ENCODE assay signal across 29 cellular contexts in the genomic region with DNA sequence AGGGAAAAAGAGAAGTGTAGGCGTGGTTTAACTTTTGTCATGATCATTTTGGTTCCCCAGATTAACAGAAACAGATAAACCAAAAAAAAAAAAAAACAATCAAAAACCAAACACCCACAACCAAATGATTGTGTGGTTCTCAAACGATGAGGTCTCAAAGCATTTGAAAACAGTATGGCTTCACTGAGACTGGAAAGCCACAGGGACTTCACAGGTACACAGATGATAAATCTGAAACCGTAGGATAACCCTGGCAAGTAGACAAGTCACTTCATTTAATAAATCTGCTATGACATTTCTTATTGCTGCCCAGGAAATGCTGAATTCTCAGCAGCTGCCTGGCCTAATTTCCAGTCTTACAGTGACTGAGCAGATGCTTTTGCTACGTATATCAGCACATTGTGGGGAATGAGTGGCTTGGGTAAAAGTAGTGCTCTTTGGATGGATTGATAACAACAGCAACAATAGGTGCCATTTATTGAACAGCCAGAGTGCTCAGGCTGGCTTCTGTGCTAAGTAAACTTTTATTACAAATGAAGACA. TPM values are rescaled to one million over a fixed set of nuclear protein-coding genes. Genes with fewer than 3 reads are reported as not detected.
DNase-seq lines count a peak whose midpoint lies in the region; ATAC-seq lines count a peak whose summit lies in the region.
"Had no signal": no experiment of that assay in that cellular context is flagged by ENCODE, and none has a peak within 500 bp of the region (broad histone marks: within the 10 kb centered on the region; RNA-seq: fewer than 3 reads in every experiment).

No MANE protein-coding gene starts in this region.

- peak; percentile 45 to 49 for ATAC-seq in activated T-cell treated with anti-CD3 and anti-CD28 coated beads, Interleukin-2, amount 50 U/mL, for 72 hours (replicated peaks in 1 of 2)
- ATAC-seq in memory B cell (ENCODE audit: low read depth) (no peak), GM21619 (IDR thresholded peaks at IDR 0.05; ENCODE audit: unreplicated experiment) (no peak)
- ATAC-seq: activated CD4-positive, CD25-positive, alpha-beta regulatory T cell treated with anti-CD3 and anti-CD28 coated beads, Interleukin-2, amount 50 U/mL, for 24 hours; CD8-positive, alpha-beta T cell; gastrocnemius medialis; naive thymus-derived CD8-positive, alpha-beta T cell had no signal

- no peak overlapping the region for H3K4me3 Mint-ChIP-seq in activated T-cell treated with anti-CD3 and anti-CD28 coated beads, Interleukin-2, amount 50 U/mL, for 72 hours
- no peak overlapping the region for H3K4me3 Mint-ChIP-seq in memory B cell
- H3K4me3 Mint-ChIP-seq: activated CD4-positive, alpha-beta memory T cell treated with anti-CD3 and anti-CD28 coated beads, Interleukin-2, amount 10 ng/mL, durations not matched to agents 7 days and 5 days; B cell; CD8-positive, alpha-beta T cell had no signal

- H3K27ac ChIP-seq in substantia nigra (ENCODE audit: low read depth, low read length, poor library complexity, severe bottlenecking): peak overlapping the region; percentile 24
- H3K27ac ChIP-seq: gastrocnemius medialis, HL-60, KMS-11, testis had no signal

- H3K27ac Mint-ChIP-seq in activated T-cell treated with anti-CD3 and anti-CD28 coated beads, Interleukin-2, amount 50 U/mL, for 72 hours: no peak overlapping the region
- H3K27ac Mint-ChIP-seq in memory B cell: peak overlapping the region; percentile 0
- H3K27ac Mint-ChIP-seq: activated CD4-positive, alpha-beta memory T cell treated with anti-CD3 and anti-CD28 coated beads, Interleukin-2, amount 10 ng/mL, durations not matched to agents 7 days and 5 days; activated naive CD4-positive, alpha-beta T cell treated with anti-CD3 and anti-CD28 coated beads, Interleukin-2, amount 50 U/mL, for 72 hours; activated T-helper 2 cell treated with anti-CD3 and anti-CD28 coated beads, Interferon-gamma antibody, Interleukin-2, Interleukin-4, amounts not matched to agents 10 μg/mL and 5 μg/mL and 100 μg/mL, durations not matched to agents 14 hours and 24 hours and 36 hours; B cell; CD8-positive, alpha-beta T cell had no signal

- peaks cover 20% of the 10 kb centered on the region for H3K4me1 Mint-ChIP-seq in activated T-cell treated with anti-CD3 and anti-CD28 coated beads, Interleukin-2, amount 50 U/mL, for 72 hours (ENCODE audit: low read depth)
- peaks cover 19% of the 10 kb centered on the region for H3K4me1 Mint-ChIP-seq in memory B cell
- H3K4me1 Mint-ChIP-seq: activated CD4-positive, alpha-beta memory T cell treated with anti-CD3 and anti-CD28 coated beads, Interleukin-2, amount 10 ng/mL, durations not matched to agents 7 days and 5 days had no signal

- no peaks in the 10 kb centered on the region for H3K27me3 Mint-ChIP-seq in activated T-cell treated with anti-CD3 and anti-CD28 coated beads, Interleukin-2, amount 50 U/mL, for 72 hours (ENCODE audit: low read depth)
- H3K27me3 Mint-ChIP-seq in memory B cell: peaks cover 3% of the 10 kb centered on the region
- H3K27me3 Mint-ChIP-seq: B cell; naive thymus-derived CD8-positive, alpha-beta T cell had no signal

- H3K36me3 Mint-ChIP-seq in activated T-cell treated with anti-CD3 and anti-CD28 coated beads, Interleukin-2, amount 50 U/mL, for 72 hours (ENCODE audit: insufficient read depth in 2 of 2): no peaks in the 10 kb centered on the region
- peaks cover 3% of the 10 kb centered on the region for H3K36me3 Mint-ChIP-seq in memory B cell
- H3K36me3 Mint-ChIP-seq: activated naive CD4-positive, alpha-beta T cell treated with anti-CD3 and anti-CD28 coated beads, Interleukin-2, amount 50 U/mL, for 72 hours; CD8-positive, alpha-beta T cell; naive thymus-derived CD8-positive, alpha-beta T cell had no signal

- no peak for DNase-seq in activated T-cell treated with anti-CD3 and anti-CD28 coated beads, Interleukin-2, amount 50 U/mL, for 72 hours
- DNase-seq in activated T-cell treated with anti-CD3 and anti-CD28 coated beads for 4 hours: no peak
- DNase-seq in NCI-H69 (lab: John Stamatoyannopoulos, UW): peak; percentile 82
- DNase-seq in memory B cell (ENCODE audit: low spot score in 2 of 2): no peak
- DNase-seq in substantia nigra (lab: John Stamatoyannopoulos, UW): peak in 1 of 49 donors; percentile 33
- DNase-seq in middle frontal gyrus (ENCODE audit: extremely low spot score, low spot score): no peak
- DNase-seq: ACHN; activated CD4-positive, alpha-beta memory T cell treated with anti-CD3 and anti-CD28 coated beads, Interleukin-2, amount 10 ng/mL, durations not matched to agents 7 days and 5 days; activated CD8-positive, alpha-beta memory T cell treated with anti-CD3 and anti-CD28 coated beads, Interleukin-2, amount 50 U/mL, for 48 hours; aorta; CD8-positive, alpha-beta T cell; EL; gastrocnemius medialis; H7; MG63; midbrain; naive thymus-derived CD8-positive, alpha-beta T cell; NCI-H1105; NCI-H2029 treated with DMSO at 0.1 percent for 48 hours; stimulated activated CD4-positive, alpha-beta T cell treated with anti-CD3 and anti-CD28 coated beads, Interleukin-15, amount 100 ng/mL, for 24 hours; stimulated activated CD4-positive, alpha-beta T cell treated with anti-CD3 and anti-CD28 coated beads, Interleukin-4, amount 100 ng/mL, for 4 hours; testis had no signal

- H3K9me3 Mint-ChIP-seq in activated T-cell treated with anti-CD3 and anti-CD28 coated beads, Interleukin-2, amount 50 U/mL, for 72 hours: no peaks in the 10 kb centered on the region
- H3K9me3 Mint-ChIP-seq in memory B cell: peaks cover 2% of the 10 kb centered on the region
- H3K9me3 Mint-ChIP-seq: activated CD4-positive, alpha-beta memory T cell treated with anti-CD3 and anti-CD28 coated beads, Interleukin-2, amount 10 ng/mL, durations not matched to agents 7 days and 5 days; activated naive CD4-positive, alpha-beta T cell treated with anti-CD3 and anti-CD28 coated beads, Interleukin-2, amount 50 U/mL, for 72 hours; activated T-helper 2 cell treated with anti-CD3 and anti-CD28 coated beads, Interferon-gamma antibody, Interleukin-2, Interleukin-4, amounts not matched to agents 10 μg/mL and 5 μg/mL and 100 μg/mL, durations not matched to agents 14 hours and 24 hours and 36 hours; CD8-positive, alpha-beta T cell; naive thymus-derived CD8-positive, alpha-beta T cell had no signal

RNA-seq across cellular contexts. Expression of a gene that starts 6.1 kb away (rescaled TPM):
- total RNA-seq in activated T-cell treated with anti-CD3 and anti-CD28 coated beads, Interleukin-2, amount 50 U/mL, for 72 hours: 1 to 10 TPM in 1 of 2 donors, under 1 TPM in 1; 0.35 to 2.5 TPM
- total RNA-seq: activated CD4-positive, alpha-beta memory T cell treated with anti-CD3 and anti-CD28 coated beads, Interleukin-2, amount 10 ng/mL, durations not matched to agents 7 days and 5 days; activated T-helper 2 cell treated with anti-CD3 and anti-CD28 coated beads, Interferon-gamma antibody, Interleukin-2, Interleukin-4, amounts not matched to agents 10 μg/mL and 5 μg/mL and 100 μg/mL, durations not matched to agents 14 hours and 24 hours and 36 hours had no signal

Comparison
In these comparisons a context has a peak if more than half of its experiments do, and no peak if none do; other contexts are left out.
1. ATAC-seq: peak in activated T-cell treated with anti-CD3 and anti-CD28 coated beads, Interleukin-2, amount 50 U/mL, for 72 hours (2 of 2); none in memory B cell (single experiment) and GM21619 (single experiment).